29 cellular contexts compared by ENCODE assay signal in genomic region chr16:249431-249830, GRCh38. TPM values are rescaled to one million over a fixed set of nuclear protein-coding genes. Genes with fewer than 3 reads are reported as not detected.
"Had no signal": no experiment of that assay in that cellular context is flagged by ENCODE, and none has a peak within 500 bp of the region (broad histone marks: within the 10 kb centered on the region; RNA-seq: fewer than 3 reads in every experiment).

No MANE protein-coding gene starts in this region.

- H3K4me3 Mint-ChIP-seq: activated CD4-positive, alpha-beta T cell treated with anti-CD3 and anti-CD28 coated beads, Interleukin-2, amount 10 ng/mL, durations not matched to agents 7 days and 5 days; activated CD8-positive, alpha-beta T cell treated with anti-CD3 and anti-CD28 coated beads, Interleukin-2, amount 10 ng/mL, durations not matched to agents 7 days and 5 days; activated naive CD4-positive, alpha-beta T cell treated with anti-CD3 and anti-CD28 coated beads for 36 hours; activated T-cell treated with anti-CD3 and anti-CD28 coated beads, Interleukin-2, amount 50 U/mL, for 24 hours; T-helper 1 cell treated with Interleukin-12 subunit alpha and Interleukin-12 subunit beta and Interleukin-4 antibody, amounts not matched to agents 30 μg/mL and 1 μg/mL, for 36 hours; T-helper 2 cell treated with Interferon-gamma antibody and Interleukin-4, amounts not matched to agents 5 μg/mL and 100 μg/mL, for 36 hours had no signal

- H3K27ac Mint-ChIP-seq: activated CD4-positive, alpha-beta T cell treated with anti-CD3 and anti-CD28 coated beads, Interleukin-2, amount 10 ng/mL, durations not matched to agents 7 days and 5 days; activated CD8-positive, alpha-beta T cell treated with anti-CD3 and anti-CD28 coated beads, Interleukin-2, amount 10 ng/mL, durations not matched to agents 7 days and 5 days; activated naive CD4-positive, alpha-beta T cell treated with anti-CD3 and anti-CD28 coated beads for 36 hours; activated naive CD4-positive, alpha-beta T cell treated with anti-CD3 and anti-CD28 coated beads, Interleukin-2, amount 50 U/mL, for 72 hours; activated T-cell treated with anti-CD3 and anti-CD28 coated beads, Interleukin-2, amount 50 U/mL, for 24 hours; activated T-helper 2 cell treated with anti-CD3 and anti-CD28 coated beads, Interferon-gamma antibody, Interleukin-2, Interleukin-4, amounts not matched to agents 10 μg/mL and 5 μg/mL and 100 μg/mL, durations not matched to agents 14 hours and 24 hours and 36 hours; T-helper 1 cell treated with Interleukin-12 subunit alpha and Interleukin-12 subunit beta and Interleukin-4 antibody, amounts not matched to agents 30 μg/mL and 1 μg/mL, for 36 hours; T-helper 2 cell treated with Interferon-gamma antibody and Interleukin-4, amounts not matched to agents 5 μg/mL and 100 μg/mL, for 36 hours had no signal

- H3K36me3 ChIP-seq: breast epithelium, SJCRH30 had no signal

- H3K4me1 ChIP-seq: adrenal gland, breast epithelium, SJCRH30 had no signal

- H3K9me3 Mint-ChIP-seq: activated CD4-positive, alpha-beta T cell treated with anti-CD3 and anti-CD28 coated beads, Interleukin-2, amount 10 ng/mL, durations not matched to agents 7 days and 5 days; activated naive CD4-positive, alpha-beta T cell treated with anti-CD3 and anti-CD28 coated beads for 36 hours; activated naive CD4-positive, alpha-beta T cell treated with anti-CD3 and anti-CD28 coated beads, Interleukin-2, amount 50 U/mL, for 72 hours; activated T-cell treated with anti-CD3 and anti-CD28 coated beads, Interleukin-2, amount 50 U/mL, for 24 hours; activated T-helper 2 cell treated with anti-CD3 and anti-CD28 coated beads, Interferon-gamma antibody, Interleukin-2, Interleukin-4, amounts not matched to agents 10 μg/mL and 5 μg/mL and 100 μg/mL, durations not matched to agents 14 hours and 24 hours and 36 hours; T-helper 1 cell treated with Interleukin-12 subunit alpha and Interleukin-12 subunit beta and Interleukin-4 antibody, amounts not matched to agents 30 μg/mL and 1 μg/mL, for 36 hours; T-helper 2 cell treated with Interferon-gamma antibody and Interleukin-4, amounts not matched to agents 5 μg/mL and 100 μg/mL, for 36 hours had no signal

- DNase-seq: activated CD4-positive, alpha-beta T cell treated with anti-CD3 and anti-CD28 coated beads, Interleukin-2, amount 10 ng/mL, durations not matched to agents 7 days and 5 days; activated CD4-positive, alpha-beta T cell treated with anti-CD3 and anti-CD28 coated beads, Interleukin-2, amount 50 U/mL, for 48 hours; activated CD8-positive, alpha-beta T cell treated with anti-CD3 and anti-CD28 coated beads, Interleukin-2, amount 10 ng/mL, durations not matched to agents 7 days and 5 days; activated gamma-delta T cell treated with Interleukin-2 at 50 U/mL for 16 hours; activated naive CD4-positive, alpha-beta T cell treated with anti-CD3 and anti-CD28 coated beads for 36 hours; activated T-cell treated with anti-CD3 and anti-CD28 coated beads, Interleukin-2, amount 50 U/mL, for 24 hours; adrenal gland; body of pancreas; Kasumi-1; KBM-7; MG63; NCI-H1048; NCI-H1105 treated with DMSO at 0.1 percent for 48 hours; NCI-H1436; NCI-H2029; NCI-H510A; NCI-H526; NCI-H748 treated with DMSO at 0.1 percent for 48 hours; NK-92 treated with Interleukin-12 subunit alpha and Interleukin-12 subunit beta, amount 100 ng/mL, for 24 hours; OCI-M1; SJCRH30 had no signal

- H3K27me3 Mint-ChIP-seq: activated CD4-positive, alpha-beta T cell treated with anti-CD3 and anti-CD28 coated beads, Interleukin-2, amount 10 ng/mL, durations not matched to agents 7 days and 5 days; activated T-cell treated with anti-CD3 and anti-CD28 coated beads, Interleukin-2, amount 50 U/mL, for 24 hours had no signal

- FAIRE-seq: astrocyte, TTC549 had no signal

- H3K4me3 ChIP-seq: adrenal gland, body of pancreas, breast epithelium, MG63, SJCRH30, SK-N-MC had no signal

- H3K36me3 Mint-ChIP-seq: activated naive CD4-positive, alpha-beta T cell treated with anti-CD3 and anti-CD28 coated beads, Interleukin-2, amount 50 U/mL, for 72 hours had no signal

- H3K9me3 ChIP-seq: adrenal gland, body of pancreas, breast epithelium, MG63, SJCRH30 had no signal

- ATAC-seq: activated CD8-positive, alpha-beta T cell treated with anti-CD3 and anti-CD28 coated beads, Interleukin-2, amount 10 ng/mL, durations not matched to agents 7 days and 5 days; activated naive CD4-positive, alpha-beta T cell treated with anti-CD3 and anti-CD28 coated beads, Interleukin-2, amount 50 U/mL, for 72 hours had no signal

- H3K27ac ChIP-seq: adrenal gland, breast epithelium, SJCRH30, SK-N-MC had no signal

- H3K27me3 ChIP-seq: adrenal gland, body of pancreas, breast epithelium, MG63, SJCRH30 had no signal

RNA-seq across cellular contexts. Expression of gene RGS11, which starts 26.3 kb away (rescaled TPM):
- total RNA-seq: activated CD4-positive, alpha-beta T cell treated with anti-CD3 and anti-CD28 coated beads, Interleukin-2, amount 10 ng/mL, durations not matched to agents 7 days and 5 days; activated CD8-positive, alpha-beta T cell treated with anti-CD3 and anti-CD28 coated beads, Interleukin-2, amount 10 ng/mL, durations not matched to agents 7 days and 5 days; SJCRH30 had no signal

RNA-seq across cellular contexts. Expression of gene ARHGDIG, which starts 31.0 kb away (rescaled TPM):
- total RNA-seq: activated CD4-positive, alpha-beta T cell treated with anti-CD3 and anti-CD28 coated beads, Interleukin-2, amount 10 ng/mL, durations not matched to agents 7 days and 5 days; activated CD8-positive, alpha-beta T cell treated with anti-CD3 and anti-CD28 coated beads, Interleukin-2, amount 10 ng/mL, durations not matched to agents 7 days and 5 days; activated naive CD4-positive, alpha-beta T cell treated with anti-CD3 and anti-CD28 coated beads for 36 hours; activated naive CD4-positive, alpha-beta T cell treated with anti-CD3 and anti-CD28 coated beads, Interleukin-2, amount 50 U/mL, for 72 hours; SJCRH30 had no signal

RNA-seq across cellular contexts. Expression of gene PDIA2, which starts 33.5 kb away (rescaled TPM):
- total RNA-seq: activated CD4-positive, alpha-beta T cell treated with anti-CD3 and anti-CD28 coated beads, Interleukin-2, amount 10 ng/mL, durations not matched to agents 7 days and 5 days; activated CD8-positive, alpha-beta T cell treated with anti-CD3 and anti-CD28 coated beads, Interleukin-2, amount 10 ng/mL, durations not matched to agents 7 days and 5 days; activated naive CD4-positive, alpha-beta T cell treated with anti-CD3 and anti-CD28 coated beads for 36 hours; activated naive CD4-positive, alpha-beta T cell treated with anti-CD3 and anti-CD28 coated beads, Interleukin-2, amount 50 U/mL, for 72 hours; activated T-helper 2 cell treated with anti-CD3 and anti-CD28 coated beads, Interferon-gamma antibody, Interleukin-2, Interleukin-4, amounts not matched to agents 10 μg/mL and 5 μg/mL and 100 μg/mL, durations not matched to agents 14 hours and 24 hours and 36 hours; breast epithelium had no signal
